2 cellular contexts compared by ENCODE assay signal in genomic region chr19:10305139-10305806, GRCh38.
A peak's percentile ranks its signal among the peaks of the same experiment; 100 is the strongest.
TF ChIP-seq lines count a peak whose summit lies in the region.

No MANE protein-coding gene starts in this region.

TF ChIP-seq in Ishikawa, 13 proteins besides CTCF, POLR2A, EP300 and RAD21:
- TF ChIP-seq TCF12 (IDR thresholded peaks at IDR 0.05; ENCODE audit: low read depth) (no peak), ZBTB7A (IDR thresholded peaks at IDR 0.05; ENCODE audit: low read depth) (0 out of 2 replicates have a peak, but pooled peaks have one; percentile 25)

TF ChIP-seq in HepG2, 621 proteins besides CTCF, POLR2A, EP300 and RAD21:
- TF ChIP-seq MIER3 (CRISPR knock-in tag; IDR thresholded peaks at IDR 0.05; ENCODE audit: borderline replicate concordance) (no peak), ZNF224 (CRISPR knock-in tag; IDR thresholded peaks at IDR 0.05) (no peak), PRDM4 (CRISPR knock-in tag; IDR thresholded peaks at IDR 0.05; ENCODE audit: borderline replicate concordance) (peak; percentile 97; the same call in 1 of the 2 replicates), ZBED4 (CRISPR knock-in tag; IDR thresholded peaks at IDR 0.05; ENCODE audit: borderline replicate concordance) (no peak), NR2F6 (IDR thresholded peaks at IDR 0.05) (peak; percentile 33; the same call in 1 of the 2 replicates), NR2F6 (CRISPR knock-in tag; IDR thresholded peaks at IDR 0.05) (no peak), ZNF713 (CRISPR knock-in tag; IDR thresholded peaks at IDR 0.05) (no peak), ZNF260 (CRISPR knock-in tag; IDR thresholded peaks at IDR 0.05; ENCODE audit: borderline replicate concordance, low read depth) (no peak), NR2C2 (CRISPR knock-in tag; IDR thresholded peaks at IDR 0.05; ENCODE audit: borderline replicate concordance) (0 out of 2 replicates have a peak, but pooled peaks have one; percentile 20), ZNF776 (CRISPR knock-in tag; IDR thresholded peaks at IDR 0.05) (no peak), CBX1 (IDR thresholded peaks at IDR 0.05; ENCODE audit: low read depth) (no peak), ZNF503 (CRISPR knock-in tag; IDR thresholded peaks at IDR 0.05) (no peak), ZNF510 (CRISPR knock-in tag; IDR thresholded peaks at IDR 0.05; ENCODE audit: low read depth) (no peak), E2F5 (CRISPR knock-in tag; conservative IDR thresholded peaks at IDR 0.05) (no peak), CENPX (CRISPR knock-in tag; IDR thresholded peaks at IDR 0.05) (no peak)
